Comparison of ENCODE assay signal across 8 cellular contexts in the genomic region with DNA sequence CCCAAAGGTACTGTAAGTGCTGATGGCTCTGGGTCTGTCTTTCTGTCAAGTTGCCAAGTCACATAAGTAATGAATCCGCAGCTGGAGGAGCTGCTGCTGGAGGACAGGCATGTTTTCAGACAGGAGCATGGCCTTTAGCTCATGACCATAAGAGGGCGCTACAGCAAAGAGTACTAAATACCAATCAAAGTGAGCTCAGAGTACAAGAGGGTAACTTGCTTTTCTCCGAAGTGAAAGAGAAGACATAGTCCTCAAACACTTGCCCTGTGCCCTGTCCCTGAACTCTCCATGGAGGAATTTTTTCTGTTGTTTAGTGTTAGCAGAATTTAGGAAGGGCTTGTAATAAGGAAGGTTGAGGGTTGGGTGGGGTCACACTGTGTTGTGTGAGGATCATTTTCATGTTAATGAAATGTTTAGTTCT. TPM values are rescaled to one million over a fixed set of nuclear protein-coding genes. Genes with fewer than 3 reads are reported as not detected.
A peak's percentile ranks its signal among the peaks of the same experiment; 100 is the strongest.
DNase-seq lines count a peak whose midpoint lies in the region; ATAC-seq and TF ChIP-seq lines count a peak whose summit lies in the region.

No MANE protein-coding gene starts in this region.

- H3K36me3 Mint-ChIP-seq in activated CD4-positive, alpha-beta T cell treated with anti-CD3 and anti-CD28 coated beads, Interleukin-2, amount 10 ng/mL, durations not matched to agents 24 days and 14 days (ENCODE audit: low read depth), result peaks cover 72% of the 10 kb centered on the region

- no peaks in the 10 kb centered on the region for H3K27me3 Mint-ChIP-seq in activated CD4-positive, alpha-beta T cell treated with anti-CD3 and anti-CD28 coated beads, Interleukin-2, amount 10 ng/mL, durations not matched to agents 24 days and 14 days

- DNase-seq in Right ventricle myocardium superior (no peak), Right ventricle myocardium inferior (ENCODE audit: missing footprints) (no peak), NCI-H1092 treated with DMSO at 0.1 percent for 48 hours (lab: John Stamatoyannopoulos, UW) (peak; percentile 14), fibroblast of peridontal ligament (ENCODE audit: extremely low read depth) (peak; percentile 52), omental fat pad (ENCODE audit: low spot score) (no peak), inferior parietal cortex (ENCODE audit: extremely low spot score) (no peak)
- DNase-seq in activated CD4-positive, alpha-beta T cell treated with anti-CD3 and anti-CD28 coated beads, Interleukin-2, amount 10 ng/mL, durations not matched to agents 24 days and 14 days, result peak; percentile 86

- intact Hi-C loops in Right ventricle myocardium superior (cut with DNase I) (no loop called here), Right ventricle myocardium inferior (cut with DNase I) (loop anchor here (5.0 kb wide), 1 partner anchor 37 kb away; no protein-coding TSS in a partner anchor)
- intact Hi-C loops in activated CD4-positive, alpha-beta T cell treated with anti-CD3 and anti-CD28 coated beads, Interleukin-2, amount 10 ng/mL, durations not matched to agents 24 days and 14 days (cut with micrococcal nuclease), result loop anchor here (1.0 to 2.0 kb wide), 2 partner anchors 39 to 173 kb away; no protein-coding TSS in a partner anchor

- H3K4me3 Mint-ChIP-seq in activated CD4-positive, alpha-beta T cell treated with anti-CD3 and anti-CD28 coated beads, Interleukin-2, amount 10 ng/mL, durations not matched to agents 24 days and 14 days, result no peak overlapping the region

- peak in 2 of 3 donors; percentile 1 to 4 for TF ChIP-seq CTCF in omental fat pad (IDR thresholded peaks at IDR 0.05)

- peak; percentile 21 for ATAC-seq in Right ventricle myocardium superior (ENCODE audit: poor library complexity)
- ATAC-seq in Right ventricle myocardium inferior, result no peak
- no peak for ATAC-seq in omental fat pad (ENCODE audit: low FRiP score)
- ATAC-seq in GM18517 (IDR thresholded peaks at IDR 0.05; ENCODE audit: unreplicated experiment), result no peak

- H3K4me1 Mint-ChIP-seq in activated CD4-positive, alpha-beta T cell treated with anti-CD3 and anti-CD28 coated beads, Interleukin-2, amount 10 ng/mL, durations not matched to agents 24 days and 14 days, result peaks cover 15% of the 10 kb centered on the region

- no peak overlapping the region for H3K27ac Mint-ChIP-seq in activated CD4-positive, alpha-beta T cell treated with anti-CD3 and anti-CD28 coated beads, Interleukin-2, amount 10 ng/mL, durations not matched to agents 24 days and 14 days

- H3K9me3 Mint-ChIP-seq in activated CD4-positive, alpha-beta T cell treated with anti-CD3 and anti-CD28 coated beads, Interleukin-2, amount 10 ng/mL, durations not matched to agents 24 days and 14 days, result no peaks in the 10 kb centered on the region

RNA-seq across cellular contexts. Expression of gene EML6, which starts 58.0 kb away (rescaled TPM):
- total RNA-seq in Right ventricle myocardium superior, result 0.56 TPM
- 0.16 TPM for total RNA-seq in Right ventricle myocardium inferior
- total RNA-seq in activated CD4-positive, alpha-beta T cell treated with anti-CD3 and anti-CD28 coated beads, Interleukin-2, amount 10 ng/mL, durations not matched to agents 24 days and 14 days, result 0.77 and 0.83 TPM in 2 replicates
- 1 to 10 TPM in 3 of 4 donors, under 1 TPM in 1; 0.63 to 9.0 (median 1.2) TPM for total RNA-seq in omental fat pad

Comparison
In these comparisons a context has a peak if more than half of its experiments do, and no peak if none do; other contexts are left out.
1. DNase-seq: peak in NCI-H1092 treated with DMSO at 0.1 percent for 48 hours (single experiment), activated CD4-positive, alpha-beta T cell treated with anti-CD3 and anti-CD28 coated beads, Interleukin-2, amount 10 ng/mL, durations not matched to agents 24 days and 14 days (single experiment) and fibroblast of peridontal ligament (single experiment); none in Right ventricle myocardium superior (single experiment), Right ventricle myocardium inferior (single experiment), omental fat pad (single experiment) and inferior parietal cortex (single experiment).